25 cellular contexts compared by ENCODE assay signal in genomic region chr11:47366020-47366490, GRCh38. TPM values are rescaled to one million over a fixed set of nuclear protein-coding genes. Genes with fewer than 3 reads are reported as not detected.
"Had no signal": no experiment of that assay in that cellular context is flagged by ENCODE, and none has a peak within 500 bp of the region (broad histone marks: within the 10 kb centered on the region; RNA-seq: fewer than 3 reads in every experiment).

No MANE protein-coding gene starts in this region.

- H3K27ac Mint-ChIP-seq: activated CD4-positive, alpha-beta T cell treated with anti-CD3 and anti-CD28 coated beads, Interleukin-2, amount 10 ng/mL, durations not matched to agents 24 days and 14 days; activated naive CD4-positive, alpha-beta T cell treated with anti-CD3 and anti-CD28 coated beads, Interleukin-2, amount 50 U/mL, for 72 hours; nephron progenitor cell had no signal

- ATAC-seq: esophagus mucosa, gastrocnemius medialis, heart left ventricle, left lung, right cardiac atrium had no signal

- H3K9me3 Mint-ChIP-seq: activated CD4-positive, alpha-beta T cell treated with anti-CD3 and anti-CD28 coated beads, Interleukin-2, amount 10 ng/mL, durations not matched to agents 24 days and 14 days; activated naive CD4-positive, alpha-beta T cell treated with anti-CD3 and anti-CD28 coated beads, Interleukin-2, amount 50 U/mL, for 72 hours had no signal

- H3K36me3 Mint-ChIP-seq: activated naive CD4-positive, alpha-beta T cell treated with anti-CD3 and anti-CD28 coated beads, Interleukin-2, amount 50 U/mL, for 72 hours had no signal

- H3K9me3 ChIP-seq: gastrocnemius medialis, heart left ventricle, left lung, prostate gland, tibial artery had no signal

- H3K27me3 ChIP-seq: gastrocnemius medialis, heart left ventricle, left lung had no signal

- H3K4me1 ChIP-seq: gastrocnemius medialis, prostate gland, tibial artery had no signal

- DNase-seq: activated CD4-positive, alpha-beta T cell treated with anti-CD3 and anti-CD28 coated beads, Interleukin-2, amount 10 ng/mL, durations not matched to agents 24 days and 14 days; activated CD8-positive, alpha-beta memory T cell treated with anti-CD3 and anti-CD28 coated beads, Interleukin-2, amount 50 U/mL, for 48 hours; activated gamma-delta T cell; activated T-cell treated with anti-CD3 and anti-CD28 coated beads, Interleukin-2, amount 50 U/mL, for 48 hours; amniotic stem cell; effector CD8-positive, alpha-beta T cell; gastrocnemius medialis; heart left ventricle; left lung; midbrain; nephron progenitor cell; right cardiac atrium; stimulated activated CD4-positive, alpha-beta T cell treated with anti-CD3 and anti-CD28 coated beads, Interleukin-15, amount 100 ng/mL, for 24 hours; stimulated activated CD4-positive, alpha-beta T cell treated with anti-CD3 and anti-CD28 coated beads, Interleukin-4, amount 100 ng/mL, for 1 hour; substantia nigra; T1000; tibial artery had no signal

- H3K27ac ChIP-seq: gastrocnemius medialis, heart left ventricle, left lung, prostate gland, skin epidermis, tibial artery had no signal

- H3K4me3 Mint-ChIP-seq: activated CD4-positive, alpha-beta T cell treated with anti-CD3 and anti-CD28 coated beads, Interleukin-2, amount 10 ng/mL, durations not matched to agents 24 days and 14 days; nephron progenitor cell had no signal

- H3K36me3 ChIP-seq: gastrocnemius medialis, prostate gland, tibial artery had no signal

- H3K4me3 ChIP-seq: gastrocnemius medialis, heart left ventricle, left lung, prostate gland, skin epidermis, tibial artery had no signal

- H3K4me1 Mint-ChIP-seq: nephron progenitor cell had no signal

RNA-seq across cellular contexts. Expression of gene SPI1, which starts 12.3 kb away (rescaled TPM):
- total RNA-seq: activated CD4-positive, alpha-beta T cell treated with anti-CD3 and anti-CD28 coated beads, Interleukin-2, amount 10 ng/mL, durations not matched to agents 24 days and 14 days; kidney epithelial cell; lung microvascular endothelial cell; osteoblast had no signal

RNA-seq across cellular contexts. Expression of gene MYBPC3, which starts 13.6 kb away (rescaled TPM):
- total RNA-seq: activated CD4-positive, alpha-beta T cell treated with anti-CD3 and anti-CD28 coated beads, Interleukin-2, amount 10 ng/mL, durations not matched to agents 24 days and 14 days; activated naive CD4-positive, alpha-beta T cell treated with anti-CD3 and anti-CD28 coated beads, Interleukin-2, amount 50 U/mL, for 72 hours; esophagus mucosa; kidney epithelial cell; lung microvascular endothelial cell; osteoblast; urinary bladder had no signal
